In genomic region chr19:47306303-47306702, GRCh38 we compare ENCODE assay signal across 20 cellular contexts. TPM values are rescaled to one million over a fixed set of nuclear protein-coding genes. Genes with fewer than 3 reads are reported as not detected.
"Had no signal": no experiment of that assay in that cellular context is flagged by ENCODE, and none has a peak within 500 bp of the region (broad histone marks: within the 10 kb centered on the region; RNA-seq: fewer than 3 reads in every experiment).

No MANE protein-coding gene starts in this region.

- H3K9me3 ChIP-seq: breast epithelium, neutrophil, stomach, testis, upper lobe of right lung had no signal

- DNase-seq: activated CD4-positive, alpha-beta T cell treated with anti-CD3 and anti-CD28 coated beads, Interleukin-2, amount 50 U/mL, for 4 hours; activated CD4-positive, CD25-positive, alpha-beta regulatory T cell treated with anti-CD3 and anti-CD28 coated beads, Interleukin-2, amount 50 U/mL, for 72 hours; activated naive CD4-positive, alpha-beta T cell treated with Interleukin-2 at 50 U/mL for 16 hours; aorta; foreskin melanocyte; kidney glomerular epithelial cell; mesendoderm; natural killer cell; stimulated activated CD4-positive, alpha-beta T cell treated with anti-CD3 and anti-CD28 coated beads, Interleukin-12 subunit alpha, Interleukin-12 subunit beta, amount 100 ng/mL, for 4 hours; stimulated activated CD4-positive, alpha-beta T cell treated with anti-CD3 and anti-CD28 coated beads, Interleukin-2, amount 100 ng/mL, for 24 hours; stomach; T-helper 9 cell; testis; upper lobe of right lung had no signal

- H3K4me3 Mint-ChIP-seq: activated T-helper 17 cell treated with anti-CD3 and anti-CD28 coated beads, Interleukin-2, amount 50 U/mL, for 72 hours; natural killer cell had no signal

- H3K27ac ChIP-seq: epithelial cell of prostate, neutrophil, parathyroid adenoma, stomach, testis, upper lobe of right lung had no signal

- H3K4me1 ChIP-seq: testis had no signal

- H3K36me3 Mint-ChIP-seq: natural killer cell had no signal

- H2AFZ ChIP-seq: parathyroid adenoma had no signal

- H3K27ac Mint-ChIP-seq: activated T-helper 17 cell treated with anti-CD3 and anti-CD28 coated beads, Interleukin-2, amount 50 U/mL, for 72 hours; natural killer cell had no signal

- H3K4me1 Mint-ChIP-seq: activated T-helper 17 cell treated with anti-CD3 and anti-CD28 coated beads, Interleukin-2, amount 50 U/mL, for 72 hours had no signal

- H3K27me3 ChIP-seq: breast epithelium, neutrophil, testis, upper lobe of right lung had no signal

- H3K9ac ChIP-seq: parathyroid adenoma had no signal

- H3K4me3 ChIP-seq: breast epithelium, stomach, testis, upper lobe of right lung had no signal

- ATAC-seq: activated T-helper 17 cell treated with anti-CD3 and anti-CD28 coated beads, Interleukin-2, amount 50 U/mL, for 72 hours; natural killer cell; upper lobe of right lung had no signal

- H3K36me3 ChIP-seq: breast epithelium, stomach, upper lobe of right lung had no signal

- H3K9me3 Mint-ChIP-seq: activated T-helper 17 cell treated with anti-CD3 and anti-CD28 coated beads, Interleukin-2, amount 50 U/mL, for 72 hours; natural killer cell had no signal

- H3K79me2 ChIP-seq: parathyroid adenoma had no signal

RNA-seq across cellular contexts. Expression of gene C5AR1, which starts 3.4 kb away (rescaled TPM):
- total RNA-seq: dermis microvascular lymphatic vessel endothelial cell had no signal
